8 cellular contexts compared by ENCODE assay signal in the genomic region with DNA sequence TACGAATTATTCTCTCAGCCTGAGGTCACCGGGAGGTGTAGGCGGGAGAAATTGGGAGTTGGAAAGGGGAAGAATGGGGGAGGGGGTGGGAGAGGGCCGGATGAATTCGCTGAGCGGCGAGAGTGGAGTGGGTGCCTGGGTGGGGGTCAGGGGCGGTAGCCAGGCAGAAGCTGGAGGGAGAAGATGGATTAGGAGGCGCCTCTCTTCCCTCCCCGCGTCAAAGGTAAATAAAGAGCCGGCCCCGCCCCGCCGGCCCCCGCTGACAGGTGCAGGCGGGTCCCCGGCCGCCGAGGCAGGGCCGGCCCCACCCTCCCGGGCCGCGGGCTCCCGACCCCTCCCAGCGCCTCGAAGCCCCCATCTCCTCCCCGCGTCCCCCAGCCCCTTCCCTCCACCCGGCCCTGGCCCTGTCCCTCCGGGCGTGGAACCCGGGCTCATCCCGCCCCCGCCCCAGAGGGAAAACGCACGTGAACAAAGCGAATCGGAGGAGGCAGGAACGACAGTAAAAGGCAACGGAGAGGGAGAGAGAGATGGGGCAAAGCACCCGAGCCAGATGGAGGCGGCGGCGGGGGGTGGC. TPM values are rescaled to one million over a fixed set of nuclear protein-coding genes. Genes with fewer than 3 reads are reported as not detected.
DNase-seq lines count a peak whose midpoint lies in the region; ATAC-seq and TF ChIP-seq lines count a peak whose summit lies in the region.

No MANE protein-coding gene starts in this region.

- H3K36me3 ChIP-seq in ACC112 (ENCODE audit: insufficient read depth, low read length), result no peaks in the 10 kb centered on the region
- H3K36me3 ChIP-seq in HUES48 (ENCODE audit: control insufficient read depth, insufficient read depth, low read length), result peaks cover 30% of the 10 kb centered on the region
- H3K36me3 ChIP-seq in brain microvascular endothelial cell (replicated peaks), result no peaks in the 10 kb centered on the region
- H3K36me3 ChIP-seq in mesodermal cell (ENCODE audit: control insufficient read depth, insufficient read depth, low read length), result peaks cover 3% of the 10 kb centered on the region

- H2AFZ ChIP-seq in ACC112 (ENCODE audit: low read length, unreplicated experiment), result peak overlapping the region; percentile 91

- DNase-seq in brain microvascular endothelial cell, result no peak
- no peak for DNase-seq in AML-193 (lab: John Stamatoyannopoulos, UW)
- no peak for DNase-seq in NK-92 (lab: John Stamatoyannopoulos, UW; ENCODE audit: unreplicated experiment)
- no peak for DNase-seq in hepatic stellate cell (ENCODE audit: low spot score)

- TF ChIP-seq CTCF in brain microvascular endothelial cell (IDR thresholded peaks at IDR 0.05; ENCODE audit: low read depth, low read length, missing control alignments), result no peak

- no peak overlapping the region for H3K9ac ChIP-seq in HUES48 (ENCODE audit: low read depth, low read length)

- H3K27me3 ChIP-seq in ACC112 (ENCODE audit: insufficient read depth, low read length) (peaks cover 62% of the 10 kb centered on the region), HUES48 (ENCODE audit: control insufficient read depth, insufficient read depth, low read length) (peaks cover 17% of the 10 kb centered on the region), brain microvascular endothelial cell (replicated peaks) (peaks cover 19% of the 10 kb centered on the region)

- no peak overlapping the region for H3K27ac ChIP-seq in ACC112 (ENCODE audit: low read depth, low read length)
- H3K27ac ChIP-seq in HUES48 (ENCODE audit: low read depth, low read length), result peak overlapping the region; percentile 72
- no peak overlapping the region for H3K27ac ChIP-seq in brain microvascular endothelial cell
- no peak overlapping the region for H3K27ac ChIP-seq in mesodermal cell (ENCODE audit: low read depth, low read length, severe bottlenecking)

- H3K4me1 ChIP-seq in ACC112 (ENCODE audit: control insufficient read depth, insufficient read depth, low read length, unreplicated experiment) (no peaks in the 10 kb centered on the region), HUES48 (ENCODE audit: control insufficient read depth, insufficient read depth, low read length) (peaks cover 15% of the 10 kb centered on the region), mesodermal cell (ENCODE audit: control insufficient read depth, insufficient read depth, low read length, poor library complexity, severe bottlenecking) (peaks cover 4% of the 10 kb centered on the region)

- H3K79me2 ChIP-seq in ACC112 (ENCODE audit: control insufficient read depth, insufficient read depth, low read length, unreplicated experiment), result no peaks in the 10 kb centered on the region

- peak overlapping the region; percentile 85 for H3K4me3 ChIP-seq in ACC112 (ENCODE audit: low read depth, low read length)
- peak overlapping the region; percentile 85 for H3K4me3 ChIP-seq in HUES48 (ENCODE audit: low read depth, low read length)
- peak overlapping the region; percentile 57 for H3K4me3 ChIP-seq in brain microvascular endothelial cell (ENCODE audit: low read depth, low read length)
- peak overlapping the region; percentile 62 for H3K4me3 ChIP-seq in mesodermal cell (ENCODE audit: extremely low read depth, insufficient read depth, low read length, poor library complexity, severe bottlenecking)

- 1 to 5% methylated on average over 12 of the region's 45 CpGs for WGBS in mesodermal cell (ENCODE audit: insufficient coverage in 2 of 2), 2 experiments

- in situ Hi-C loops in brain microvascular endothelial cell (cut with HindIII; ENCODE audit: low pct_ligation_motif_present, low sequenced_read_pairs), result no loop called here

- H3K9me3 ChIP-seq in HUES48 (ENCODE audit: control insufficient read depth, insufficient read depth, low read length) (no peaks in the 10 kb centered on the region), mesodermal cell (ENCODE audit: control insufficient read depth, low read length) (no peaks in the 10 kb centered on the region)

- no peak for ATAC-seq in GM19463 (IDR thresholded peaks at IDR 0.05; ENCODE audit: unreplicated experiment)

RNA-seq across cellular contexts. Expression of gene FAM131B, which starts 0.9 kb away (rescaled TPM):
- 7.7 TPM for polyA plus RNA-seq in mesodermal cell (2013, experiment 1 of 2)
- 6.6 TPM for polyA plus RNA-seq in mesodermal cell (2013, experiment 2 of 2)

RNA-seq across cellular contexts. Expression of gene ZYX, which starts 19.5 kb away (rescaled TPM):
- 271 TPM for polyA plus RNA-seq in mesodermal cell (2013, experiment 1 of 2)
- polyA plus RNA-seq in mesodermal cell (2013, experiment 2 of 2), result 222 TPM

RNA-seq across cellular contexts. Expression of gene CLCN1, which starts 45.7 kb away (rescaled TPM):
- not detected for polyA plus RNA-seq in mesodermal cell (2013, experiment 1 of 2)
- polyA plus RNA-seq in mesodermal cell (2013, experiment 2 of 2), result not detected

RNA-seq across cellular contexts. Expression of gene EPHA1, which starts 47.0 kb away (rescaled TPM):
- 1.0 TPM for polyA plus RNA-seq in mesodermal cell (2013, experiment 1 of 2)
- 1.5 TPM for polyA plus RNA-seq in mesodermal cell (2013, experiment 2 of 2)
